8 cellular contexts compared by ENCODE assay signal in the genomic region with DNA sequence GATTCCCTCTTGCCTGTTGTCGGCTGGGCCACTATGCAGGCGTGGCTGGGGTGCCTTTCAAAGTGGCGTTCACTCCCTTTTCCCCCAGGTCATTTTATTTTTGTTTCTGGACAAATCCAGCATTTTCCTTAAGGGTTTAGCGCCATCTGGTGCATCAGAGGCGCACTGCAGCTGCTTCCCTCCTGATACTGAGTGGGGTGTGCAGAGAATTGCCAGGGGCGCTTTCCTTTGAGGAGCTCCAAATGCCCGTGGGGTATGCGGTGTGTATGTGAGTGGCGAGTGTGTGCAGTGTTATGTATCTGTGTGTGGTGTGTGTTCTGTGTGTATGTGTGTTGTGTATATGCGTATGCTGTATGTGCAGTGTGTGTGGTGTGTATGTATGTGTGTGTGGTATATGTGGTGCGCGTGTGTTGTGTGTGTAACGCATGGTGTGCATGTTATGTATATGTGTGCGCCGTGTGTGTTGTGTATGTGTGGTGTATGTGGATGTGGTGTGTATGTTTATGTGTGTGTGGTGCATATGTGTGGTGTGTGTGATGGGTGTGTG.
DNase-seq lines count a peak whose midpoint lies in the region; ATAC-seq and TF ChIP-seq lines count a peak whose summit lies in the region.

No MANE protein-coding gene starts in this region.

- DNase-seq in HPDE6-E6E7 (ENCODE audit: extremely low spot score) (peak; percentile 56), PC-9 (peak; percentile 34 to 38), foreskin melanocyte (peak; percentile 49), osteocyte (ENCODE audit: extremely low spot score, unreplicated experiment) (no peak), type B pancreatic cell (ENCODE audit: extremely low spot score, unreplicated experiment) (peak; percentile 81)

- H3K9me3 ChIP-seq in PC-9 (ENCODE audit: insufficient read depth, low read depth), result no peaks in the 10 kb centered on the region

- TF ChIP-seq CTCF in 22Rv1 (IDR thresholded peaks at IDR 0.05) (peak; percentile 72), GM12872 (IDR thresholded peaks at IDR 0.05; ENCODE audit: insufficient read depth, low read depth, low read length) (peak; percentile 96), PC-9 (conservative IDR thresholded peaks at IDR 0.05) (peak; percentile 96), osteocyte (IDR thresholded peaks at IDR 0.05) (peak; percentile 99), type B pancreatic cell (conservative IDR thresholded peaks at IDR 0.05) (peak; percentile 98)

- H3K4me1 Mint-ChIP-seq in activated T-helper 17 cell treated with anti-CD3 and anti-CD28 coated beads, Interleukin-2, amount 50 U/mL, for 72 hours, result no peaks in the 10 kb centered on the region
- H3K4me1 Mint-ChIP-seq in osteocyte (ENCODE audit: unreplicated experiment), result no peaks in the 10 kb centered on the region
- no peaks in the 10 kb centered on the region for H3K4me1 Mint-ChIP-seq in type B pancreatic cell (ENCODE audit: unreplicated experiment)

- H3K27ac Mint-ChIP-seq in activated T-helper 17 cell treated with anti-CD3 and anti-CD28 coated beads, Interleukin-2, amount 50 U/mL, for 72 hours, result no peak overlapping the region
- no peak overlapping the region for H3K27ac Mint-ChIP-seq in osteocyte (ENCODE audit: unreplicated experiment)
- H3K27ac Mint-ChIP-seq in type B pancreatic cell, result no peak overlapping the region

- no peaks in the 10 kb centered on the region for H3K36me3 ChIP-seq in PC-9 (ENCODE audit: low read depth)

- CTCF ChIA-PET in PC-9 (lab: Charles Lee), result no interaction called here

- H2AFZ ChIP-seq in PC-9, result no peak overlapping the region

- H3K27me3 Mint-ChIP-seq in activated T-helper 17 cell treated with anti-CD3 and anti-CD28 coated beads, Interleukin-2, amount 50 U/mL, for 72 hours, result no peaks in the 10 kb centered on the region
- H3K27me3 Mint-ChIP-seq in osteocyte (ENCODE audit: unreplicated experiment), result no peaks in the 10 kb centered on the region
- H3K27me3 Mint-ChIP-seq in type B pancreatic cell, result no peaks in the 10 kb centered on the region

- H3K36me3 Mint-ChIP-seq in activated T-helper 17 cell treated with anti-CD3 and anti-CD28 coated beads, Interleukin-2, amount 50 U/mL, for 72 hours (ENCODE audit: low read depth), result no peaks in the 10 kb centered on the region
- H3K36me3 Mint-ChIP-seq in osteocyte (ENCODE audit: unreplicated experiment), result no peaks in the 10 kb centered on the region
- no peaks in the 10 kb centered on the region for H3K36me3 Mint-ChIP-seq in type B pancreatic cell

- H4K20me1 ChIP-seq in PC-9 (ENCODE audit: insufficient read depth), result no peaks in the 10 kb centered on the region

- no peak overlapping the region for H3K4me2 ChIP-seq in PC-9

- POLR2A ChIA-PET in PC-9 (lab: Charles Lee; ENCODE audit: unreplicated experiment), result no interaction called here

- H3K27me3 ChIP-seq in PC-9 (ENCODE audit: insufficient read depth, low read depth), result peaks cover 19% of the 10 kb centered on the region

- H3K27ac ChIP-seq in 22Rv1, result no peak overlapping the region
- H3K27ac ChIP-seq in PC-9, result no peak overlapping the region

- BruUV-seq in PC-9 (replicated peaks; lab: Mats Ljungman, UMichigan), result no TSS peak

- intact Hi-C loops in PC-9 (cut with micrococcal nuclease; ENCODE audit: unreplicated experiment), result loop anchor here (1.0 to 10.0 kb wide), 5 partner anchors 442 to 1509 kb away; no protein-coding TSS in a partner anchor

- no peak overlapping the region for H3K4me3 Mint-ChIP-seq in activated T-helper 17 cell treated with anti-CD3 and anti-CD28 coated beads, Interleukin-2, amount 50 U/mL, for 72 hours
- H3K4me3 Mint-ChIP-seq in osteocyte (ENCODE audit: unreplicated experiment), result no peak overlapping the region
- no peak overlapping the region for H3K4me3 Mint-ChIP-seq in type B pancreatic cell

- no peaks in the 10 kb centered on the region for H3K9me3 Mint-ChIP-seq in activated T-helper 17 cell treated with anti-CD3 and anti-CD28 coated beads, Interleukin-2, amount 50 U/mL, for 72 hours
- no peaks in the 10 kb centered on the region for H3K9me3 Mint-ChIP-seq in osteocyte (ENCODE audit: unreplicated experiment)
- H3K9me3 Mint-ChIP-seq in type B pancreatic cell, result no peaks in the 10 kb centered on the region

- no peaks in the 10 kb centered on the region for H3K4me1 ChIP-seq in PC-9 (replicated peaks; ENCODE audit: insufficient read depth)

- H3K4me3 ChIP-seq in PC-9, result no peak overlapping the region

- H3F3A ChIP-seq in PC-9 (ENCODE audit: insufficient read depth, low read depth), result no peaks in the 10 kb centered on the region

- no peaks in the 10 kb centered on the region for H3K9me2 ChIP-seq in PC-9 (ENCODE audit: insufficient read depth)

- peak; percentile 37 for ATAC-seq in activated T-helper 17 cell treated with anti-CD3 and anti-CD28 coated beads, Interleukin-2, amount 50 U/mL, for 72 hours (replicated peaks)

- H3K79me2 ChIP-seq in PC-9 (ENCODE audit: low read depth), result no peaks in the 10 kb centered on the region
